20 cellular contexts compared by ENCODE assay signal in genomic region chr7:47525066-47525623, GRCh38. TPM values are rescaled to one million over a fixed set of nuclear protein-coding genes. Genes with fewer than 3 reads are reported as not detected.
"Had no signal": no experiment of that assay in that cellular context is flagged by ENCODE, and none has a peak within 500 bp of the region (broad histone marks: within the 10 kb centered on the region; RNA-seq: fewer than 3 reads in every experiment).

No MANE protein-coding gene starts in this region.

- DNase-seq: cortex of kidney; effector CD8-positive, alpha-beta T cell; foreskin melanocyte; head of caudate nucleus; hippocampal formation; kidney glomerular epithelial cell; naive thymus-derived CD8-positive, alpha-beta T cell; occipital lobe; sigmoid colon; stimulated activated CD4-positive, alpha-beta T cell treated with anti-CD3 and anti-CD28 coated beads, Interleukin-12 subunit alpha, Interleukin-12 subunit beta, amount 100 ng/mL, for 4 hours; stimulated activated naive CD4-positive, alpha-beta T cell; stomach; substantia nigra had no signal

- H3K27ac Mint-ChIP-seq: naive thymus-derived CD8-positive, alpha-beta T cell; type B pancreatic cell had no signal

- H3K27me3 ChIP-seq: right atrium auricular region, sigmoid colon, stomach, vagina had no signal

- H3K36me3 ChIP-seq: right atrium auricular region, vagina had no signal

- H3K4me3 Mint-ChIP-seq: naive thymus-derived CD8-positive, alpha-beta T cell; neural crest cell; type B pancreatic cell had no signal

- H3K36me3 Mint-ChIP-seq: naive thymus-derived CD8-positive, alpha-beta T cell had no signal

- H3K27ac ChIP-seq: dorsolateral prefrontal cortex, right atrium auricular region, sigmoid colon, skin epidermis, stomach, vagina had no signal

- H3K4me1 Mint-ChIP-seq: naive thymus-derived CD8-positive, alpha-beta T cell had no signal

- H3K27me3 Mint-ChIP-seq: type B pancreatic cell had no signal

- H3K4me3 ChIP-seq: dorsolateral prefrontal cortex, mucosa of descending colon, right atrium auricular region, sigmoid colon, skin epidermis, stomach, vagina had no signal

- H3K9me3 ChIP-seq: mucosa of descending colon, right atrium auricular region, sigmoid colon, stomach, vagina had no signal

RNA-seq across cellular contexts. Expression of gene TNS3, which starts 56.8 kb away (rescaled TPM):
- polyA plus RNA-seq: naive thymus-derived CD8-positive, alpha-beta T cell had no signal
